ENCODE assay signal across 8 cellular contexts in the genomic region with DNA sequence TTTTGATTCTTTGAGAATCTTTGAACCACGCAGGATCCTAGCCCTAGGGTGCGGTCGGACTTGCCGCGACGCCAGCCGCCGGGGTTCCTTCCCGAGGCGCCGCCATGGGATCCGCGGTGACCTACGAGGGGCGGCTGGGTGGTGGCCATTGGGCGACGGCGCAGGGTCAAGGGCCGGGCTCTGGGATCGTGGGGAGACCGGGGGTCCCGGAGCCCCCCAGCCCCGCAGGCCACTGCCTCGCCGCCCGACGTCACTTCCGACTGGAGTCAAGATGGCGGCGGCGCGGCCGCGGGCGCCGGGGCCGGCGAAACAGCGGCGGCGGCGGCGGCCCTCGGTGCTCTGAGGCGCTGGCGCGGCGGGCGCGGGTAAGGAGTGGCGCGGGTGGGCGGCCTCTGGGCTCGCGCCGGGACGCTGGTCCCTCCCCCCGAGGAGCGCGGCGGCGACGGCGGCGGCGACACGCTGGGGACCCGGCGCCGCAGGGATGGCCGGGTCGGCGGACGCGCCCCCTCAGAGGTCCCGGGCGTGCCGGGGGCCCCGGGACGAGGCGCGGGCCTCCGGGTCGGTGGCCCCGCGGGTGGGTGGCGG. TPM values are rescaled to one million over a fixed set of nuclear protein-coding genes. Genes with fewer than 3 reads are reported as not detected.
DNase-seq lines count a peak whose midpoint lies in the region; ATAC-seq and TF ChIP-seq lines count a peak whose summit lies in the region.

A gene with protein sequence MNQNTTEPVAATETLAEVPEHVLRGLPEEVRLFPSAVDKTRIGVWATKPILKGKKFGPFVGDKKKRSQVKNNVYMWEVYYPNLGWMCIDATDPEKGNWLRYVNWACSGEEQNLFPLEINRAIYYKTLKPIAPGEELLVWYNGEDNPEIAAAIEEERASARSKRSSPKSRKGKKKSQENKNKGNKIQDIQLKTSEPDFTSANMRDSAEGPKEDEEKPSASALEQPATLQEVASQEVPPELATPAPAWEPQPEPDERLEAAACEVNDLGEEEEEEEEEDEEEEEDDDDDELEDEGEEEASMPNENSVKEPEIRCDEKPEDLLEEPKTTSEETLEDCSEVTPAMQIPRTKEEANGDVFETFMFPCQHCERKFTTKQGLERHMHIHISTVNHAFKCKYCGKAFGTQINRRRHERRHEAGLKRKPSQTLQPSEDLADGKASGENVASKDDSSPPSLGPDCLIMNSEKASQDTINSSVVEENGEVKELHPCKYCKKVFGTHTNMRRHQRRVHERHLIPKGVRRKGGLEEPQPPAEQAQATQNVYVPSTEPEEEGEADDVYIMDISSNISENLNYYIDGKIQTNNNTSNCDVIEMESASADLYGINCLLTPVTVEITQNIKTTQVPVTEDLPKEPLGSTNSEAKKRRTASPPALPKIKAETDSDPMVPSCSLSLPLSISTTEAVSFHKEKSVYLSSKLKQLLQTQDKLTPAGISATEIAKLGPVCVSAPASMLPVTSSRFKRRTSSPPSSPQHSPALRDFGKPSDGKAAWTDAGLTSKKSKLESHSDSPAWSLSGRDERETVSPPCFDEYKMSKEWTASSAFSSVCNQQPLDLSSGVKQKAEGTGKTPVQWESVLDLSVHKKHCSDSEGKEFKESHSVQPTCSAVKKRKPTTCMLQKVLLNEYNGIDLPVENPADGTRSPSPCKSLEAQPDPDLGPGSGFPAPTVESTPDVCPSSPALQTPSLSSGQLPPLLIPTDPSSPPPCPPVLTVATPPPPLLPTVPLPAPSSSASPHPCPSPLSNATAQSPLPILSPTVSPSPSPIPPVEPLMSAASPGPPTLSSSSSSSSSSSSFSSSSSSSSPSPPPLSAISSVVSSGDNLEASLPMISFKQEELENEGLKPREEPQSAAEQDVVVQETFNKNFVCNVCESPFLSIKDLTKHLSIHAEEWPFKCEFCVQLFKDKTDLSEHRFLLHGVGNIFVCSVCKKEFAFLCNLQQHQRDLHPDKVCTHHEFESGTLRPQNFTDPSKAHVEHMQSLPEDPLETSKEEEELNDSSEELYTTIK (N-terminal part only) (plus strand): TSS at position 253 of the 585 bp plus-strand sequence. CDS start 15,418 bp downstream, outside the sequence.

- peak; percentile 38 for ATAC-seq in HG02571 (IDR thresholded peaks at IDR 0.05; ENCODE audit: unreplicated experiment)
- ATAC-seq in naive thymus-derived CD4-positive, alpha-beta T cell, result peak; percentile 67

- intact Hi-C loops in esophagus squamous epithelium (cut with DNase I), result no loop called here
- intact Hi-C loops in naive thymus-derived CD4-positive, alpha-beta T cell (cut with micrococcal nuclease), result loop anchor here (1.0 kb wide), 3 partner anchors 26 to 49 kb away; no protein-coding TSS in a partner anchor

- H3K4me1 ChIP-seq in esophagus squamous epithelium, result peaks cover 5 to 42% (median 6%) of the 10 kb centered on the region in 3 donors
- H3K4me1 ChIP-seq in naive thymus-derived CD4-positive, alpha-beta T cell (ENCODE audit: control insufficient read depth in 2 of 2, insufficient read depth in 2 of 2, low read length in 2 of 2), result peaks cover 27% of the 10 kb centered on the region in 2 donors

- TF ChIP-seq CTCF in GM13977 (IDR thresholded peaks at IDR 0.05; ENCODE audit: extremely low read depth, insufficient read depth, missing control alignments) (no peak), esophagus squamous epithelium (IDR thresholded peaks at IDR 0.05) (no peak)

- H3K27ac ChIP-seq in esophagus squamous epithelium, result peak within 1 kb of the TSS; percentile 93 to 97 (median 97)
- peak within 1 kb of the TSS; percentile 96 for H3K27ac ChIP-seq in naive thymus-derived CD4-positive, alpha-beta T cell (ENCODE audit: low read depth, low read length)

- no peaks in the 10 kb centered on the region for H3K9me3 ChIP-seq in esophagus squamous epithelium
- H3K9me3 ChIP-seq in naive thymus-derived CD4-positive, alpha-beta T cell (ENCODE audit: control insufficient read depth in 2 of 3, low read length in 3 of 3), result no peaks in the 10 kb centered on the region

- in situ Hi-C loops in GM13977 (cut with MboI; ENCODE audit: low pct_unique_long_range_greater_than_20kb, low sequenced_read_pairs, unreplicated experiment), result loop anchor here (25.0 kb wide), 1 partner anchor 262 kb away; no protein-coding TSS in a partner anchor

- DNase-seq in GM13977 (ENCODE audit: low spot score) (peak; percentile 78), NCI-H460 (ENCODE audit: extremely low read depth, low read depth) (peak; percentile 21), esophagus squamous epithelium (lab: John Stamatoyannopoulos, UW) (no peak), superior temporal gyrus (ENCODE audit: extremely low spot score) (no peak)
- peak; percentile 83 for DNase-seq in activated T-cell treated with anti-CD3 and anti-CD28 coated beads, Interleukin-2, amount 50 U/mL, for 24 hours
- peak; percentile 53 to 76 (median 69) for DNase-seq in naive thymus-derived CD4-positive, alpha-beta T cell
- peak; percentile 30 to 81 (median 48) for DNase-seq in stimulated activated naive CD4-positive, alpha-beta T cell (lab: John Stamatoyannopoulos, UW)

- H3K27ac Mint-ChIP-seq in activated T-cell treated with anti-CD3 and anti-CD28 coated beads, Interleukin-2, amount 50 U/mL, for 24 hours, result peak within 1 kb of the TSS; percentile 99
- peak within 1 kb of the TSS; percentile 95 to 99 (median 98) for H3K27ac Mint-ChIP-seq in naive thymus-derived CD4-positive, alpha-beta T cell

- H3K9me3 Mint-ChIP-seq in activated T-cell treated with anti-CD3 and anti-CD28 coated beads, Interleukin-2, amount 50 U/mL, for 24 hours, result peaks cover 3% of the 10 kb centered on the region
- peaks cover 0 to 9% (median 4%) of the 10 kb centered on the region in 11 donors for H3K9me3 Mint-ChIP-seq in naive thymus-derived CD4-positive, alpha-beta T cell

- H3K4me3 Mint-ChIP-seq in activated T-cell treated with anti-CD3 and anti-CD28 coated beads, Interleukin-2, amount 50 U/mL, for 24 hours, result peak within 1 kb of the TSS; percentile 98
- H3K4me3 Mint-ChIP-seq in naive thymus-derived CD4-positive, alpha-beta T cell, result peak within 1 kb of the TSS; percentile 93 to 100 (median 98)

- H3K4me1 Mint-ChIP-seq in activated T-cell treated with anti-CD3 and anti-CD28 coated beads, Interleukin-2, amount 50 U/mL, for 24 hours (ENCODE audit: low read depth), result peaks cover 49% of the 10 kb centered on the region
- H3K4me1 Mint-ChIP-seq in naive thymus-derived CD4-positive, alpha-beta T cell, result peaks cover 31 to 66% (median 53%) of the 10 kb centered on the region in 7 donors

- no peaks in the 10 kb centered on the region for H3K36me3 ChIP-seq in esophagus squamous epithelium
- H3K36me3 ChIP-seq in naive thymus-derived CD4-positive, alpha-beta T cell (ENCODE audit: control insufficient read depth in 2 of 3, insufficient read depth in 3 of 3, low read length in 3 of 3), result no peaks in the 10 kb centered on the region

- H3K27me3 Mint-ChIP-seq in activated T-cell treated with anti-CD3 and anti-CD28 coated beads, Interleukin-2, amount 50 U/mL, for 24 hours, result no peaks in the 10 kb centered on the region
- peaks cover 0 to 9% (median 0%) of the 10 kb centered on the region in 5 donors for H3K27me3 Mint-ChIP-seq in naive thymus-derived CD4-positive, alpha-beta T cell

- WGBS in esophagus squamous epithelium, 2 donors, result 0% methylated on average over 3 of the region's 87 CpGs; no CpG with 5 or more reads in 1 of the 2 donors

- TF ChIP-seq POLR2A in esophagus squamous epithelium (IDR thresholded peaks at IDR 0.05), result peak in 2 of 4 donors; percentile 33 to 36

- H3K36me3 Mint-ChIP-seq in activated T-cell treated with anti-CD3 and anti-CD28 coated beads, Interleukin-2, amount 50 U/mL, for 24 hours (ENCODE audit: low read depth), result peaks cover 21% of the 10 kb centered on the region
- H3K36me3 Mint-ChIP-seq in naive thymus-derived CD4-positive, alpha-beta T cell, result peaks cover 0 to 14% (median 4%) of the 10 kb centered on the region in 5 donors

- CTCF ChIA-PET in naive thymus-derived CD4-positive, alpha-beta T cell (lab: Charles Lee), result interaction anchor here (0.8 to 1.0 kb wide), 2 partner anchors 25 to 49 kb away, joined by 4 read pairs; no protein-coding TSS in a partner anchor

- peaks cover 0 to 15% (median 0%) of the 10 kb centered on the region in 4 donors for H3K27me3 ChIP-seq in esophagus squamous epithelium
- H3K27me3 ChIP-seq in naive thymus-derived CD4-positive, alpha-beta T cell (ENCODE audit: control insufficient read depth in 2 of 2, insufficient read depth in 2 of 2, low read length in 2 of 2), result no peaks in the 10 kb centered on the region

- H3K4me3 ChIP-seq in esophagus squamous epithelium, result peak within 1 kb of the TSS; percentile 69 to 91 (median 76)
- peak within 1 kb of the TSS; percentile 90 for H3K4me3 ChIP-seq in naive thymus-derived CD4-positive, alpha-beta T cell (ENCODE audit: low read length)

- POLR2A ChIA-PET in naive thymus-derived CD4-positive, alpha-beta T cell (lab: Charles Lee), result interaction anchor here (0.9 to 3.2 kb wide), 12 partner anchors 24 to 1719 kb away, joined by 3 to 16 read pairs (median 4); no protein-coding TSS in a partner anchor

RNA-seq across cellular contexts. Expression of the gene that starts here (rescaled TPM):
- 7.0 and 7.2 TPM in 2 replicates for total RNA-seq in NCI-H460 (2014; rRNA removed; shearing (Covaris generic))
- polyA plus RNA-seq in NCI-H460 (2014; cell fraction: nucleus; rRNA removed), result 9.1 and 10.2 TPM in 2 replicates
- total RNA-seq in esophagus squamous epithelium, result 10 to 100 TPM; 19.2 to 37.4 (median 26.2) TPM
- 100 to 1,000 TPM in 4 of 5 experiments, 10 to 100 TPM in 1; 58.3 to 142 (median 127) TPM for total RNA-seq in naive thymus-derived CD4-positive, alpha-beta T cell
- 10 to 100 TPM; 16.3 to 24.8 TPM for polyA plus RNA-seq in naive thymus-derived CD4-positive, alpha-beta T cell

Comparison
In these comparisons a context has a peak if more than half of its experiments do, and no peak if none do; other contexts are left out.
1. DNase-seq: peak in GM13977 (single experiment), NCI-H460 (single experiment), activated T-cell treated with anti-CD3 and anti-CD28 coated beads, Interleukin-2, amount 50 U/mL, for 24 hours (single experiment), naive thymus-derived CD4-positive, alpha-beta T cell (9 of 9) and stimulated activated naive CD4-positive, alpha-beta T cell (6 of 6); none in esophagus squamous epithelium (single experiment) and superior temporal gyrus (single experiment).